ENCODE assay signal across 8 cellular contexts in the genomic region with DNA sequence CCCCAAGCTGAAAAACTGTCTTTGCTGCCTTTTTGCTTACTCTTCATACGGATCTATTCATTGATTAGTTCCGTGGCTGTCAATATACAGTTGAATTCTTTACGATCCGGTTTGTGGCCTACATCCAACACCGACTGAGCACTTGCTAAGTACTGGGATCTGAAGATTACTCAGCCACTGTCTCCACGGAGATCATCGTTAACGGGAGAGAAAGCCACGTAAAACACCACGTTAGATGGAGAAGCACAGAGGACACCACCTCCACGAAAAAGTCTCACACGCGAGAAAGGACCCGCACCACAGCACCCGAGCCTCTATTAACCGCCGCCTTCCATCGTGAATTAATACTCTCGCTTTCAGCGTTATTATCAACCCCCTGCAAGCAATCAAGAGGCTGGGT. TPM values are rescaled to one million over a fixed set of nuclear protein-coding genes. Genes with fewer than 3 reads are reported as not detected.
DNase-seq lines count a peak whose midpoint lies in the region; ATAC-seq and TF ChIP-seq lines count a peak whose summit lies in the region.

No MANE protein-coding gene starts in this region.

- peak overlapping the region; percentile 90 for H3K9ac ChIP-seq in neural cell (ENCODE audit: low read length)

- TF ChIP-seq CTCF in neural cell (IDR thresholded peaks at IDR 0.05; ENCODE audit: poor library complexity, severe bottlenecking): no peak

- peaks cover 7% of the 10 kb centered on the region for H3K4me1 ChIP-seq in SJSA1 (replicated peaks)

- TF ChIP-seq POLR2A in erythroblast (IDR thresholded peaks at IDR 0.05; ENCODE audit: low read length): no peak

- H3K27ac ChIP-seq in SJSA1: peak overlapping the region; percentile 52; the same call in 1 of the 2 replicates
- H3K27ac ChIP-seq in neural cell (ENCODE audit: low read length): peak overlapping the region; percentile 90

- H3K36me3 ChIP-seq in SJSA1: peaks cover 19% of the 10 kb centered on the region
- H3K36me3 ChIP-seq in neural cell (ENCODE audit: insufficient read depth, low read length): peaks cover 9% of the 10 kb centered on the region

- no peaks in the 10 kb centered on the region for H3K9me3 ChIP-seq in SJSA1 (replicated peaks)
- no peaks in the 10 kb centered on the region for H3K9me3 ChIP-seq in neural cell (ENCODE audit: low read length)

- peaks cover 46% of the 10 kb centered on the region for H3K79me2 ChIP-seq in neural cell (replicated peaks; ENCODE audit: insufficient read depth, low read length)

- H3K4me2 ChIP-seq in neural cell (ENCODE audit: low read length): peak overlapping the region; percentile 82

- no peaks in the 10 kb centered on the region for H4K20me1 ChIP-seq in neural cell (ENCODE audit: insufficient read depth)

- ATAC-seq in GM21619 (IDR thresholded peaks at IDR 0.05; ENCODE audit: unreplicated experiment) (no peak), HG03378 (IDR thresholded peaks at IDR 0.05; ENCODE audit: unreplicated experiment) (no peak)

- H3K9me2 ChIP-seq in neural cell (ENCODE audit: insufficient read depth, low read length): no peaks in the 10 kb centered on the region

- DNase-seq in activated CD4-positive, alpha-beta T cell treated with anti-CD3 and anti-CD28 coated beads, Interleukin-2, amount 50 U/mL, for 1 hour: peak; percentile 0
- DNase-seq in activated CD4-positive, alpha-beta T cell treated with anti-CD3 and anti-CD28 coated beads for 1 hour: no peak
- DNase-seq in SJSA1 (ENCODE audit: low read depth in 1 of 2, low spot score in 2 of 2): no peak
- peak; percentile 60 to 69 for DNase-seq in erythroblast (lab: John Stamatoyannopoulos, UW)
- no peak for DNase-seq in cortex of kidney (lab: John Stamatoyannopoulos, UW)

- peak overlapping the region; percentile 82 for H3K4me3 ChIP-seq in SJSA1
- peak overlapping the region; percentile 84 for H3K4me3 ChIP-seq in neural cell (ENCODE audit: low read length)

- peaks cover 5% of the 10 kb centered on the region for H3F3A ChIP-seq in neural cell (ENCODE audit: insufficient read depth, low read length, poor library complexity, severe bottlenecking)

- TF ChIP-seq RAD21 in neural cell (conservative IDR thresholded peaks at IDR 0.05): no peak

- peak overlapping the region; percentile 79 for H2AFZ ChIP-seq in neural cell (ENCODE audit: low read depth, low read length)

- H3K27me3 ChIP-seq in SJSA1 (replicated peaks) (no peaks in the 10 kb centered on the region), neural cell (ENCODE audit: insufficient read depth, low read depth, low read length) (no peaks in the 10 kb centered on the region)

- TF ChIP-seq EP300 in neural cell (conservative IDR thresholded peaks at IDR 0.05; ENCODE audit: poor library complexity, severe bottlenecking): no peak

TF ChIP-seq in neural cell, 6 proteins besides CTCF, POLR2A, EP300 and RAD21:
- TF ChIP-seq POLR2AphosphoS5 (IDR thresholded peaks at IDR 0.05) (no peak), SMC3 (conservative IDR thresholded peaks at IDR 0.05; ENCODE audit: poor library complexity) (no peak), TAF1 (IDR thresholded peaks at IDR 0.05; ENCODE audit: low read depth) (no peak), EZH2 (IDR thresholded peaks at IDR 0.05; ENCODE audit: borderline replicate concordance, insufficient read depth, low read length, poor library complexity, severe bottlenecking) (no peak), MXI1 (conservative IDR thresholded peaks at IDR 0.05; ENCODE audit: poor library complexity, severe bottlenecking) (no peak)
- TF ChIP-seq, protein P1, sequence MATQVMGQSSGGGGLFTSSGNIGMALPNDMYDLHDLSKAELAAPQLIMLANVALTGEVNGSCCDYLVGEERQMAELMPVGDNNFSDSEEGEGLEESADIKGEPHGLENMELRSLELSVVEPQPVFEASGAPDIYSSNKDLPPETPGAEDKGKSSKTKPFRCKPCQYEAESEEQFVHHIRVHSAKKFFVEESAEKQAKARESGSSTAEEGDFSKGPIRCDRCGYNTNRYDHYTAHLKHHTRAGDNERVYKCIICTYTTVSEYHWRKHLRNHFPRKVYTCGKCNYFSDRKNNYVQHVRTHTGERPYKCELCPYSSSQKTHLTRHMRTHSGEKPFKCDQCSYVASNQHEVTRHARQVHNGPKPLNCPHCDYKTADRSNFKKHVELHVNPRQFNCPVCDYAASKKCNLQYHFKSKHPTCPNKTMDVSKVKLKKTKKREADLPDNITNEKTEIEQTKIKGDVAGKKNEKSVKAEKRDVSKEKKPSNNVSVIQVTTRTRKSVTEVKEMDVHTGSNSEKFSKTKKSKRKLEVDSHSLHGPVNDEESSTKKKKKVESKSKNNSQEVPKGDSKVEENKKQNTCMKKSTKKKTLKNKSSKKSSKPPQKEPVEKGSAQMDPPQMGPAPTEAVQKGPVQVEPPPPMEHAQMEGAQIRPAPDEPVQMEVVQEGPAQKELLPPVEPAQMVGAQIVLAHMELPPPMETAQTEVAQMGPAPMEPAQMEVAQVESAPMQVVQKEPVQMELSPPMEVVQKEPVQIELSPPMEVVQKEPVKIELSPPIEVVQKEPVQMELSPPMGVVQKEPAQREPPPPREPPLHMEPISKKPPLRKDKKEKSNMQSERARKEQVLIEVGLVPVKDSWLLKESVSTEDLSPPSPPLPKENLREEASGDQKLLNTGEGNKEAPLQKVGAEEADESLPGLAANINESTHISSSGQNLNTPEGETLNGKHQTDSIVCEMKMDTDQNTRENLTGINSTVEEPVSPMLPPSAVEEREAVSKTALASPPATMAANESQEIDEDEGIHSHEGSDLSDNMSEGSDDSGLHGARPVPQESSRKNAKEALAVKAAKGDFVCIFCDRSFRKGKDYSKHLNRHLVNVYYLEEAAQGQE (IDR thresholded peaks at IDR 0.05; ENCODE audit: borderline replicate concordance): no peak
TF ChIP-seq in neural cell: peak in this region for 0.

RNA-seq across cellular contexts. Expression of a gene that starts 0.7 kb away (rescaled TPM):
- 25.2 and 26.7 TPM in 2 replicates for total RNA-seq in SJSA1 (2014; rRNA removed; shearing (Covaris generic))
- 112 and 113 TPM in 2 replicates for polyA plus RNA-seq in neural cell
- 74.6 and 80.8 TPM in 2 replicates for polyA minus RNA-seq in neural cell

RNA-seq across cellular contexts. Expression of a gene that starts 1.0 kb away (rescaled TPM):
- 2.3 and 6.9 TPM in 2 replicates for total RNA-seq in SJSA1 (2014; rRNA removed; shearing (Covaris generic))
- 19.9 and 21.1 TPM in 2 replicates for polyA plus RNA-seq in neural cell
- 12.7 and 15.3 TPM in 2 replicates for polyA minus RNA-seq in neural cell

Comparison
In these comparisons a context has a peak if more than half of its experiments do, and no peak if none do; other contexts are left out.
1. DNase-seq: peak in activated CD4-positive, alpha-beta T cell treated with anti-CD3 and anti-CD28 coated beads, Interleukin-2, amount 50 U/mL, for 1 hour (single experiment) and erythroblast (2 of 2); none in activated CD4-positive, alpha-beta T cell treated with anti-CD3 and anti-CD28 coated beads for 1 hour (single experiment), SJSA1 (0 of 2) and cortex of kidney (single experiment).